ENCODE assay signal across 32 cellular contexts in genomic region chr3:7779331-7779730, GRCh38.
DNase-seq lines count a peak whose midpoint lies in the region; ATAC-seq, FAIRE-seq and TF ChIP-seq lines count a peak whose summit lies in the region.
"Had no signal": no experiment of that assay in that cellular context is flagged by ENCODE, and none has a peak within 500 bp of the region (broad histone marks: within the 10 kb centered on the region; RNA-seq: fewer than 3 reads in every experiment).

No MANE protein-coding gene starts in this region.

- no peak for TF ChIP-seq CTCF in epithelial cell of esophagus (IDR thresholded peaks at IDR 0.05; ENCODE audit: insufficient read depth, low read depth, low read length, missing control alignments)

- no peaks in the 10 kb centered on the region for H3K9me3 Mint-ChIP-seq in activated CD4-positive, alpha-beta memory T cell treated with anti-CD3 and anti-CD28 coated beads for 36 hours
- H3K9me3 Mint-ChIP-seq: activated CD4-positive, alpha-beta T cell treated with anti-CD3 and anti-CD28 coated beads, Interleukin-2, amount 10 ng/mL, durations not matched to agents 7 days and 5 days; activated T-cell treated with anti-CD3 and anti-CD28 coated beads, Interleukin-2, amount 50 U/mL, for 24 hours; CD8-positive, alpha-beta T cell; T-cell had no signal

- in situ Hi-C loops in Caki2 (cut with HindIII; ENCODE audit: low pct_unique_long_range_greater_than_20kb, low sequenced_read_pairs): no loop called here

- no peaks in the 10 kb centered on the region for H3K4me1 Mint-ChIP-seq in activated CD4-positive, alpha-beta memory T cell treated with anti-CD3 and anti-CD28 coated beads for 36 hours (ENCODE audit: low read depth)
- H3K4me1 Mint-ChIP-seq: activated CD4-positive, alpha-beta T cell treated with anti-CD3 and anti-CD28 coated beads, Interleukin-2, amount 10 ng/mL, durations not matched to agents 7 days and 5 days; B cell; T-cell had no signal

- DNase-seq in Caki2 (ENCODE audit: low read depth) (peak; percentile 42), RCC 7860 (ENCODE audit: low spot score) (peak; percentile 11), epithelial cell of esophagus (ENCODE audit: low read depth) (peak; percentile 11), renal cortical epithelial cell (ENCODE audit: low read depth) (peak; percentile 59), cerebellar nuclear complex (lab: John Stamatoyannopoulos, UW) (no peak)
- no peak for DNase-seq in activated CD4-positive, CD25-positive, alpha-beta regulatory T cell (lab: John Stamatoyannopoulos, UW)
- DNase-seq in activated CD4-positive, alpha-beta memory T cell treated with anti-CD3 and anti-CD28 coated beads for 36 hours: no peak
- DNase-seq: activated CD4-positive, alpha-beta T cell treated with anti-CD3 and anti-CD28 coated beads, Interleukin-2, amount 10 ng/mL, durations not matched to agents 7 days and 5 days; activated effector memory CD4-positive, alpha-beta T cell treated with anti-CD3 and anti-CD28 coated beads, Interleukin-2, amount 50 U/mL, for 16 hours; activated T-cell treated with anti-CD3 and anti-CD28 coated beads, Interleukin-2, amount 50 U/mL, for 24 hours; anterior cingulate cortex; caudate nucleus; CD8-positive, alpha-beta T cell; DMS153; left cardiac atrium; MV-4-11; NCI-H1436 treated with DMSO at 0.1 percent for 48 hours; NCI-H345; NCI-H748 treated with DMSO at 0.1 percent for 48 hours; stimulated activated CD4-positive, alpha-beta T cell treated with anti-CD3 and anti-CD28 coated beads, Interleukin-4, amount 100 ng/mL, for 24 hours; T-cell; upper lobe of right lung had no signal

- no peak for FAIRE-seq in RCC 7860 (lab: Jason Lieb, UNC)
- FAIRE-seq: A549, GM12878 had no signal

- H3K4me3 Mint-ChIP-seq in activated CD4-positive, alpha-beta memory T cell treated with anti-CD3 and anti-CD28 coated beads for 36 hours: no peak overlapping the region
- H3K4me3 Mint-ChIP-seq: activated CD4-positive, alpha-beta T cell treated with anti-CD3 and anti-CD28 coated beads, Interleukin-2, amount 10 ng/mL, durations not matched to agents 7 days and 5 days; activated naive CD8-positive, alpha-beta T cell; activated T-cell treated with anti-CD3 and anti-CD28 coated beads, Interleukin-2, amount 50 U/mL, for 24 hours; B cell; CD8-positive, alpha-beta T cell; T-cell; WTC11 had no signal

- no peaks in the 10 kb centered on the region for H3K36me3 Mint-ChIP-seq in activated CD4-positive, alpha-beta memory T cell treated with anti-CD3 and anti-CD28 coated beads for 36 hours
- H3K36me3 Mint-ChIP-seq: activated naive CD8-positive, alpha-beta T cell; CD8-positive, alpha-beta T cell; T-cell had no signal

- H3K27me3 Mint-ChIP-seq in activated CD4-positive, alpha-beta memory T cell treated with anti-CD3 and anti-CD28 coated beads for 36 hours: no peaks in the 10 kb centered on the region
- H3K27me3 Mint-ChIP-seq: activated CD4-positive, alpha-beta T cell treated with anti-CD3 and anti-CD28 coated beads, Interleukin-2, amount 10 ng/mL, durations not matched to agents 7 days and 5 days; activated naive CD8-positive, alpha-beta T cell; activated T-cell treated with anti-CD3 and anti-CD28 coated beads, Interleukin-2, amount 50 U/mL, for 24 hours; B cell; T-cell had no signal

- no peak overlapping the region for H3K27ac Mint-ChIP-seq in activated CD4-positive, alpha-beta memory T cell treated with anti-CD3 and anti-CD28 coated beads for 36 hours
- H3K27ac Mint-ChIP-seq: activated CD4-positive, alpha-beta T cell treated with anti-CD3 and anti-CD28 coated beads, Interleukin-2, amount 10 ng/mL, durations not matched to agents 7 days and 5 days; activated naive CD8-positive, alpha-beta T cell; activated T-cell treated with anti-CD3 and anti-CD28 coated beads, Interleukin-2, amount 50 U/mL, for 24 hours; B cell; CD8-positive, alpha-beta T cell; T-cell; WTC11 had no signal

- H3K4me3 ChIP-seq in epithelial cell of esophagus (ENCODE audit: low read length): no peak overlapping the region
- H3K4me3 ChIP-seq: A549, esophagus muscularis mucosa, gastroesophageal sphincter, GM12878, HAP-1, hepatocyte, upper lobe of right lung had no signal

- ATAC-seq in GM21737 (IDR thresholded peaks at IDR 0.05; ENCODE audit: unreplicated experiment): no peak
- ATAC-seq: A549; CD8-positive, alpha-beta T cell; gastroesophageal sphincter; GM12878; left cardiac atrium; T-cell; upper lobe of right lung; WTC11 had no signal

- intact Hi-C loops in activated CD4-positive, alpha-beta memory T cell treated with anti-CD3 and anti-CD28 coated beads for 36 hours (cut with micrococcal nuclease): no loop called here

- CTCF ChIA-PET in activated CD4-positive, alpha-beta memory T cell treated with anti-CD3 and anti-CD28 coated beads for 36 hours (lab: Charles Lee): no interaction called here

- POLR2A ChIA-PET in activated CD4-positive, alpha-beta memory T cell treated with anti-CD3 and anti-CD28 coated beads for 36 hours (lab: Charles Lee): no interaction called here

Comparison
In these comparisons a context has a peak if more than half of its experiments do, and no peak if none do; other contexts are left out.
1. DNase-seq: peak in Caki2 (single experiment), RCC 7860 (single experiment), epithelial cell of esophagus (single experiment) and renal cortical epithelial cell (single experiment); none in cerebellar nuclear complex (0 of 2), activated CD4-positive, CD25-positive, alpha-beta regulatory T cell (0 of 4) and activated CD4-positive, alpha-beta memory T cell treated with anti-CD3 and anti-CD28 coated beads for 36 hours (single experiment).